12 cellular contexts compared by ENCODE assay signal in the genomic region with DNA sequence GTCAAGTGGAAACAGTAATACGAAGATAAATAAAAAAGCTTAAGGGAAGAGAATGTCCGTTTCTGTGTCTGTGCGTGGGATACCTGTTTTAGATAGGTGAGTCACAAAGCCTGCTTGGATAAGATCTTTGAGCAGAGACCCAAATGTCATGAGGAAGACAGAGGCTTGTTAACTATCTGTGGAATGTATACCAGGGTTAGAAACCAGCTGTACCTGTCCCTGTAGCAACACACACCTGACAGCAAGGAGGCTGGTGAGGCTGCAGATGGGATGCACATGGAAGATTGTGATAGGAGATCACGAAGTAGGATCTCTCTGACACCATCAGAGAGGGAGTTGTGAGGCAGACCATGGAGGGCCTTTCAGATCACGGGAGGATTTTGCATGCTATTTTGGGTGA.
DNase-seq lines count a peak whose midpoint lies in the region; ATAC-seq, FAIRE-seq and TF ChIP-seq lines count a peak whose summit lies in the region.
"Had no signal": no experiment of that assay in that cellular context is flagged by ENCODE, and none has a peak within 500 bp of the region (broad histone marks: within the 10 kb centered on the region; RNA-seq: fewer than 3 reads in every experiment).

No MANE protein-coding gene starts in this region.

- POLR2A ChIA-PET in CD4-positive, alpha-beta T cell (lab: Charles Lee) = interaction anchor here (1.2 kb wide), 1 partner anchor 398 kb away, joined by 4 read pairs; a partner anchor contains a TSS

- TF ChIP-seq CTCF in CD4-positive, alpha-beta T cell (IDR thresholded peaks at IDR 0.05) = no peak
- TF ChIP-seq CTCF in bronchial epithelial cell (IDR thresholded peaks at IDR 0.05; ENCODE audit: insufficient read depth, low read length, severe bottlenecking) (no peak), nephron progenitor cell (IDR thresholded peaks at IDR 0.05) (no peak)

- H3K4me1 Mint-ChIP-seq in CD4-positive, alpha-beta T cell (ENCODE audit: low read depth) = peaks cover 54% of the 10 kb centered on the region
- peaks cover 17% of the 10 kb centered on the region for H3K4me1 Mint-ChIP-seq in nephron progenitor cell

- H3K9me3 ChIP-seq in CD4-positive, alpha-beta T cell (ENCODE audit: control insufficient read depth, low read length) = no peaks in the 10 kb centered on the region
- H3K9me3 ChIP-seq: mucosa of descending colon had no signal

- ATAC-seq in CD4-positive, alpha-beta T cell (ENCODE audit: poor library complexity) = no peak
- ATAC-seq in GM21526 (IDR thresholded peaks at IDR 0.05; ENCODE audit: low FRiP score, unreplicated experiment) = no peak

- no peak for DNase-seq in CD4-positive, alpha-beta T cell
- DNase-seq in ELF-1 (ENCODE audit: low read depth, low spot score) (peak; percentile 58), bronchial epithelial cell (ENCODE audit: low read depth) (peak; percentile 17), nephron progenitor cell (no peak), DMS53 (lab: John Stamatoyannopoulos, UW) (no peak), frontal cortex (ENCODE audit: low spot score in 2 of 2) (no peak), NCI-H1092 (lab: John Stamatoyannopoulos, UW) (no peak)
- DNase-seq: NCI-H1105 had no signal

- H3K36me3 ChIP-seq in bronchial epithelial cell (ENCODE audit: control insufficient read depth, insufficient read depth, low read length) = peaks cover 1% of the 10 kb centered on the region

- no peaks in the 10 kb centered on the region for H3K9me3 Mint-ChIP-seq in CD4-positive, alpha-beta T cell
- H3K9me3 Mint-ChIP-seq in nephron progenitor cell = no peaks in the 10 kb centered on the region

- H3K27ac ChIP-seq in CD4-positive, alpha-beta T cell (ENCODE audit: low read depth, low read length) = no peak overlapping the region
- H3K27ac ChIP-seq: C4-2B, parathyroid adenoma had no signal

- H3K4me3 Mint-ChIP-seq in CD4-positive, alpha-beta T cell = peak overlapping the region; percentile 64
- no peak overlapping the region for H3K4me3 Mint-ChIP-seq in nephron progenitor cell

- no peak overlapping the region for H3K4me3 ChIP-seq in bronchial epithelial cell (ENCODE audit: low read depth, low read length)
- H3K4me3 ChIP-seq: mucosa of descending colon had no signal

- H3K27me3 Mint-ChIP-seq in CD4-positive, alpha-beta T cell = no peaks in the 10 kb centered on the region
- H3K27me3 Mint-ChIP-seq in nephron progenitor cell (ENCODE audit: low read depth, poor library complexity) = no peaks in the 10 kb centered on the region

- H3K27me3 ChIP-seq in CD4-positive, alpha-beta T cell (ENCODE audit: control insufficient read depth, insufficient read depth, low read length) = no peaks in the 10 kb centered on the region
- H3K27me3 ChIP-seq in bronchial epithelial cell (ENCODE audit: control insufficient read depth, insufficient read depth, low read length) = no peaks in the 10 kb centered on the region

- H3K27ac Mint-ChIP-seq in CD4-positive, alpha-beta T cell = peak overlapping the region; percentile 89
- H3K27ac Mint-ChIP-seq in nephron progenitor cell = peak overlapping the region; percentile 12

- intact Hi-C loops in CD4-positive, alpha-beta T cell (cut with DNase I, micrococcal nuclease) = loop anchor here (5.0 kb wide), 2 partner anchors 109 to 334 kb away; a partner anchor contains a TSS

- H3K36me3 Mint-ChIP-seq in CD4-positive, alpha-beta T cell (ENCODE audit: low read depth) = peaks cover 31% of the 10 kb centered on the region
- peaks cover 38% of the 10 kb centered on the region for H3K36me3 Mint-ChIP-seq in nephron progenitor cell (ENCODE audit: low read depth)

- CTCF ChIA-PET in CD4-positive, alpha-beta T cell (lab: Charles Lee) = interaction anchor here (0.6 to 1.9 kb wide), 9 partner anchors 10 to 463 kb away, joined by 3 to 5 read pairs (median 3); a partner anchor contains a TSS

- FAIRE-seq in bronchial epithelial cell (lab: Jason Lieb, UNC) (no peak), frontal cortex (lab: Jason Lieb, UNC) (no peak)

Comparison
In these comparisons a context has a peak if more than half of its experiments do, and no peak if none do; other contexts are left out.
1. DNase-seq: peak in ELF-1 (single experiment) and bronchial epithelial cell (single experiment); none in CD4-positive, alpha-beta T cell (0 of 10), nephron progenitor cell (single experiment), DMS53 (single experiment), frontal cortex (0 of 2) and NCI-H1092 (single experiment).